In genomic region chr3:51966941-51967383, GRCh38 we compare ENCODE assay signal across 9 cellular contexts. TPM values are rescaled to one million over a fixed set of nuclear protein-coding genes. Genes with fewer than 3 reads are reported as not detected.
DNase-seq lines count a peak whose midpoint lies in the region; ATAC-seq, FAIRE-seq and TF ChIP-seq lines count a peak whose summit lies in the region.
"Had no signal": no experiment of that assay in that cellular context is flagged by ENCODE, and none has a peak within 500 bp of the region (broad histone marks: within the 10 kb centered on the region; RNA-seq: fewer than 3 reads in every experiment).

No MANE protein-coding gene starts in this region.

- peaks cover 17% of the 10 kb centered on the region for H3K4me1 Mint-ChIP-seq in activated CD8-positive, alpha-beta T cell treated with anti-CD3 and anti-CD28 coated beads, Interleukin-2, amount 10 ng/mL, durations not matched to agents 7 days and 5 days (ENCODE audit: low read depth)

- no peaks in the 10 kb centered on the region for H3K36me3 Mint-ChIP-seq in activated CD8-positive, alpha-beta T cell treated with anti-CD3 and anti-CD28 coated beads, Interleukin-2, amount 10 ng/mL, durations not matched to agents 7 days and 5 days (ENCODE audit: low read depth)

- H3K4me1 ChIP-seq in iPS DF 6.9 (ENCODE audit: control insufficient read depth, insufficient read depth, low read length) (peaks cover 19% of the 10 kb centered on the region), spleen (peaks cover 0 to 77% (median 34%) of the 10 kb centered on the region in 6 donors)

- TF ChIP-seq CTCF in AG09309 (IDR thresholded peaks at IDR 0.05; ENCODE audit: control insufficient read depth, insufficient read depth, low read depth, low read length, missing control alignments) = no peak
- TF ChIP-seq CTCF in spleen (IDR thresholded peaks at IDR 0.05 in 8 of 11, conservative IDR thresholded peaks at IDR 0.05 in 3 of 11) = no peak

- DNase-seq in AG09309 (ENCODE audit: low read depth) (no peak), iPS DF 6.9 (ENCODE audit: low read depth, low spot score) (no peak), spleen (no peak), OCI-M2 (lab: John Stamatoyannopoulos, UW; ENCODE audit: unreplicated experiment) (no peak), frontal cortex (ENCODE audit: low spot score in 2 of 2) (no peak), T1000 (lab: John Stamatoyannopoulos, UW) (no peak)
- no peak for DNase-seq in activated CD8-positive, alpha-beta T cell treated with anti-CD3 and anti-CD28 coated beads, Interleukin-2, amount 10 ng/mL, durations not matched to agents 7 days and 5 days

- H3K27me3 Mint-ChIP-seq in activated CD8-positive, alpha-beta T cell treated with anti-CD3 and anti-CD28 coated beads, Interleukin-2, amount 10 ng/mL, durations not matched to agents 7 days and 5 days (ENCODE audit: low read depth) = peaks cover 8% of the 10 kb centered on the region

- H3K36me3 ChIP-seq in iPS DF 6.9 (ENCODE audit: control insufficient read depth, insufficient read depth, low read length) (no peaks in the 10 kb centered on the region), spleen (peaks cover 0 to 10% (median 0%) of the 10 kb centered on the region in 6 donors)

- intact Hi-C loops in spleen (cut with DNase I; ENCODE audit: low total_unique reads) = no loop called here

- CTCF ChIA-PET in activated CD8-positive, alpha-beta T cell treated with anti-CD3 and anti-CD28 coated beads, Interleukin-2, amount 10 ng/mL, durations not matched to agents 7 days and 5 days (lab: Charles Lee) = interaction anchor here (4.0 to 6.3 kb wide), 2 partner anchors 7 to 15 kb away, joined by 14 to 35 read pairs; partner anchors contain the start of genes ABHD14A, ABHD14B and ACY1

- POLR2A ChIA-PET in activated CD8-positive, alpha-beta T cell treated with anti-CD3 and anti-CD28 coated beads, Interleukin-2, amount 10 ng/mL, durations not matched to agents 7 days and 5 days (lab: Charles Lee) = interaction anchor here (0.9 to 1.1 kb wide), 2 partner anchors 25 to 29 kb away, joined by 3 read pairs; partner anchors contain the start of genes PARP3 and RPL29

- no peaks in the 10 kb centered on the region for H3K9me3 Mint-ChIP-seq in activated CD8-positive, alpha-beta T cell treated with anti-CD3 and anti-CD28 coated beads, Interleukin-2, amount 10 ng/mL, durations not matched to agents 7 days and 5 days (ENCODE audit: insufficient read depth)

- no peak overlapping the region for H3K27ac ChIP-seq in iPS DF 6.9 (ENCODE audit: low read length)
- H3K27ac ChIP-seq in spleen = peak overlapping the region in 7 of 8 donors; percentile 65 to 90 (median 87)

- peak overlapping the region; percentile 71 for H3K4me3 Mint-ChIP-seq in activated CD8-positive, alpha-beta T cell treated with anti-CD3 and anti-CD28 coated beads, Interleukin-2, amount 10 ng/mL, durations not matched to agents 7 days and 5 days

- H3K9me3 ChIP-seq in iPS DF 6.9 (ENCODE audit: control insufficient read depth, insufficient read depth, low read length) = no peaks in the 10 kb centered on the region
- no peaks in the 10 kb centered on the region for H3K9me3 ChIP-seq in spleen

- H3K27me3 ChIP-seq in iPS DF 6.9 (ENCODE audit: control insufficient read depth, insufficient read depth, low read length) (no peaks in the 10 kb centered on the region), spleen (replicated peaks in 1 of 7) (peaks cover 0 to 18% (median 0%) of the 10 kb centered on the region in 7 donors)

- no peak for FAIRE-seq in frontal cortex (lab: Jason Lieb, UNC)

- peak overlapping the region; percentile 16 for H3K27ac Mint-ChIP-seq in activated CD8-positive, alpha-beta T cell treated with anti-CD3 and anti-CD28 coated beads, Interleukin-2, amount 10 ng/mL, durations not matched to agents 7 days and 5 days

- WGBS in iPS DF 6.9 (ENCODE audit: insufficient coverage, insufficient read length) = no CpG with 5 or more reads among the region's 33 CpGs
- WGBS in spleen, 5 donors = 6 to 27% (median 7%) methylated on average over 6 to 33 of the region's 33 CpGs

- H3K4me3 ChIP-seq in AG09309 (ENCODE audit: control insufficient read depth, low read depth, low read length) (peak overlapping the region; percentile 69), iPS DF 6.9 (ENCODE audit: low read length) (peak overlapping the region; percentile 36; the same call in 1 of the 2 replicates), spleen (peak overlapping the region; percentile 41 to 86 (median 56))

- peak; percentile 46 for ATAC-seq in GM21723 (IDR thresholded peaks at IDR 0.05; ENCODE audit: unreplicated experiment)
- ATAC-seq in activated CD8-positive, alpha-beta T cell treated with anti-CD3 and anti-CD28 coated beads, Interleukin-2, amount 10 ng/mL, durations not matched to agents 7 days and 5 days = peak; percentile 72

- TF ChIP-seq POLR2A in spleen (IDR thresholded peaks at IDR 0.05) = no peak

RNA-seq across cellular contexts. Expression of gene PCBP4, which starts 0.3 kb away (rescaled TPM):
- total RNA-seq in activated CD8-positive, alpha-beta T cell treated with anti-CD3 and anti-CD28 coated beads, Interleukin-2, amount 10 ng/mL, durations not matched to agents 7 days and 5 days = 10 to 100 TPM; 12.7 to 16.1 TPM
- total RNA-seq in spleen = 10 to 100 TPM; 17.1 to 24.6 (median 20.7) TPM
- polyA plus RNA-seq in spleen = 10 to 100 TPM; 12.8 to 41.7 (median 23.2) TPM
- 45.7 TPM for total RNA-seq in frontal cortex

RNA-seq across cellular contexts. Expression of gene ABHD14B, which starts 6.9 kb away (rescaled TPM):
- total RNA-seq in activated CD8-positive, alpha-beta T cell treated with anti-CD3 and anti-CD28 coated beads, Interleukin-2, amount 10 ng/mL, durations not matched to agents 7 days and 5 days = 10 to 100 TPM; 31.4 to 38.0 TPM
- total RNA-seq in spleen (10 to 100 TPM; 33.8 to 74.9 (median 56.3) TPM), frontal cortex (1.6 TPM)
- polyA plus RNA-seq in spleen = 10 to 100 TPM; 60.1 to 71.4 (median 66.8) TPM

RNA-seq across cellular contexts. Expression of gene ABHD14A, which starts 7.9 kb away (rescaled TPM):
- 10 to 100 TPM; 10.5 to 11.7 TPM for total RNA-seq in activated CD8-positive, alpha-beta T cell treated with anti-CD3 and anti-CD28 coated beads, Interleukin-2, amount 10 ng/mL, durations not matched to agents 7 days and 5 days
- total RNA-seq in spleen = 10 to 100 TPM in 4 of 7 donors, 1 to 10 TPM in 3; 8.7 to 23.9 (median 12.3) TPM
- 10 to 100 TPM; 18.7 to 26.7 (median 22.1) TPM for polyA plus RNA-seq in spleen
- 22.8 TPM for total RNA-seq in frontal cortex

RNA-seq across cellular contexts. Expression of gene GPR62, which starts 11.8 kb away (rescaled TPM):
- total RNA-seq in activated CD8-positive, alpha-beta T cell treated with anti-CD3 and anti-CD28 coated beads, Interleukin-2, amount 10 ng/mL, durations not matched to agents 7 days and 5 days = not detected
- total RNA-seq in spleen (under 1 TPM in 1 of 7 donors, not detected in 6; 0.39 TPM), frontal cortex (0.41 TPM)
- polyA plus RNA-seq in spleen = under 1 TPM; 0.04 to 0.06 (median 0.05) TPM
- total RNA-seq: myocyte had no signal

RNA-seq across cellular contexts. Expression of gene ACY1, which starts 16.4 kb away (rescaled TPM):
- total RNA-seq in activated CD8-positive, alpha-beta T cell treated with anti-CD3 and anti-CD28 coated beads, Interleukin-2, amount 10 ng/mL, durations not matched to agents 7 days and 5 days = 10 to 100 TPM; 17.4 to 21.2 TPM
- total RNA-seq in spleen = 10 to 100 TPM; 16.7 to 31.1 (median 26.0) TPM
- polyA plus RNA-seq in spleen = 10 to 100 TPM; 28.1 to 29.8 (median 29.2) TPM
- total RNA-seq in frontal cortex = 3.3 TPM

Comparison
In these comparisons a context has a peak if more than half of its experiments do, and no peak if none do; other contexts are left out.
1. RNA of gene ABHD14B, which starts 6.9 kb away (total RNA-seq): 33.8 to 74.9 TPM in spleen and 31.4 to 38.0 TPM in activated CD8-positive, alpha-beta T cell treated with anti-CD3 and anti-CD28 coated beads, Interleukin-2, amount 10 ng/mL, durations not matched to agents 7 days and 5 days; 1.6 TPM in frontal cortex (single experiment); every median in the first group is over 10 times any median in the second.
2. Peak in every context shown above with its lines, with median percentiles within 50 percentile points of each other: H3K4me3 ChIP-seq.